In the genomic region with DNA sequence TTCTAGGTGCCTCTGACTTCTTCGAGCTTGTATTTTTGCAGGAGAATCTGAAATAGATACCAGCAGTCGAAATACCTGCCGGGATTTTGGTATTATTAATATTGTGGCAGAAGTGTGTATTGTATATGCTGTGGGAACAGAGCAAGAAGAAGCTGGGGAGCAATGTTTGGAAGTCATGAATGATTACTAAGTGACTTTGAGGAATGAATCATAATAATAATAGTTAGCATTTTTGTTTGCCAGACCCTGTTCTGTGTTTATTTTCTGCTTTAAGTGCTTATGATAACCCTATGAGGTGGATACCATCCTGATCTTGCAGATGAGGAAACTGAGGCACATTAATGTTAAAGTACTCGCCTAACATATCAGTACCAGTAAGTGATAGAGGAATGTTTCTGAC, we compare ENCODE assay signal across 23 cellular contexts. TPM values are rescaled to one million over a fixed set of nuclear protein-coding genes. Genes with fewer than 3 reads are reported as not detected.
DNase-seq lines count a peak whose midpoint lies in the region; ATAC-seq, FAIRE-seq and TF ChIP-seq lines count a peak whose summit lies in the region.
"Had no signal": no experiment of that assay in that cellular context is flagged by ENCODE, and none has a peak within 500 bp of the region (broad histone marks: within the 10 kb centered on the region; RNA-seq: fewer than 3 reads in every experiment).

No MANE protein-coding gene starts in this region.

- H2AFZ ChIP-seq in astrocyte (ENCODE audit: low read depth, low read length) (no peak overlapping the region), smooth muscle cell (ENCODE audit: low read depth) (no peak overlapping the region)

- H3K9ac ChIP-seq in astrocyte (ENCODE audit: low read length) (no peak overlapping the region), smooth muscle cell (ENCODE audit: low read depth) (no peak overlapping the region)
- H3K9ac ChIP-seq: BLaER1 treated with 17β-estradiol and CSF1 and Interleukin-3, amounts not matched to agents 10 nM and 100 nM had no signal

- H3K27ac ChIP-seq in astrocyte (ENCODE audit: low read depth, low read length) (no peak overlapping the region), smooth muscle cell (ENCODE audit: low read depth) (peak overlapping the region; percentile 1), tibial nerve (no peak overlapping the region), stomach (no peak overlapping the region)
- H3K27ac ChIP-seq: 22Rv1; BLaER1 treated with 17β-estradiol and CSF1 and Interleukin-3, amounts not matched to agents 10 nM and 100 nM had no signal

- H3K79me2 ChIP-seq in astrocyte (ENCODE audit: insufficient read depth, low read length), result peaks cover 3% of the 10 kb centered on the region
- H3K79me2 ChIP-seq in smooth muscle cell (ENCODE audit: low read depth), result no peaks in the 10 kb centered on the region

- ATAC-seq in activated T-cell treated with anti-CD3 and anti-CD28 coated beads, Interleukin-2, amount 50 U/mL, for 72 hours (replicated peaks in 1 of 2), result no peak
- no peak for ATAC-seq in GM21825 (IDR thresholded peaks at IDR 0.05; ENCODE audit: unreplicated experiment)
- ATAC-seq: Right ventricle myocardium inferior had no signal

- DNase-seq in activated T-cell treated with anti-CD3 and anti-CD28 coated beads, Interleukin-2, amount 50 U/mL, for 72 hours, result no peak
- no peak for DNase-seq in activated T-cell treated with anti-CD3 and anti-CD28 coated beads, Interleukin-2, amount 50 U/mL, for 24 hours
- DNase-seq in astrocyte (ENCODE audit: low read depth), result no peak
- peak; percentile 17 for DNase-seq in hepatic stellate cell (ENCODE audit: low spot score)
- DNase-seq in smooth muscle cell (lab: John Stamatoyannopoulos, UW; ENCODE audit: unreplicated experiment), result no peak
- DNase-seq in tibial nerve (ENCODE audit: low spot score in 2 of 2), result no peak
- no peak for DNase-seq in stomach
- DNase-seq: ACHN; Caco-2; CD4-positive, alpha-beta memory T cell; DMS 273 treated with DMSO at 0.1 percent for 48 hours; DND-41; Karpas-422; NCI-H1694 treated with DMSO at 0.1 percent for 48 hours; NCI-H2081 treated with DMSO at 0.1 percent for 48 hours; NCI-H2171 treated with DMSO at 0.1 percent for 48 hours; NCI-H524 treated with DMSO at 0.1 percent for 48 hours had no signal

- peaks cover 15% of the 10 kb centered on the region for H4K20me1 ChIP-seq in astrocyte (ENCODE audit: insufficient read depth, low read length)
- H4K20me1 ChIP-seq in smooth muscle cell (ENCODE audit: low read depth), result peaks cover 5% of the 10 kb centered on the region
- H4K20me1 ChIP-seq: BLaER1 treated with 17β-estradiol and CSF1 and Interleukin-3, amounts not matched to agents 10 nM and 100 nM had no signal

- H3K36me3 ChIP-seq in astrocyte (ENCODE audit: insufficient read depth, low read length), result peaks cover 34% of the 10 kb centered on the region
- peaks cover 15% of the 10 kb centered on the region for H3K36me3 ChIP-seq in smooth muscle cell (ENCODE audit: low read depth)
- H3K36me3 ChIP-seq in tibial nerve, result peaks cover 0 to 86% (median 22%) of the 10 kb centered on the region in 3 donors
- H3K36me3 ChIP-seq in stomach, result peaks cover 47 to 96% (median 91%) of the 10 kb centered on the region in 4 donors

- no peaks in the 10 kb centered on the region for H3K9me3 Mint-ChIP-seq in activated T-cell treated with anti-CD3 and anti-CD28 coated beads, Interleukin-2, amount 50 U/mL, for 72 hours
- H3K9me3 Mint-ChIP-seq in activated T-cell treated with anti-CD3 and anti-CD28 coated beads, Interleukin-2, amount 50 U/mL, for 24 hours, result no peaks in the 10 kb centered on the region
- no peaks in the 10 kb centered on the region for H3K9me3 Mint-ChIP-seq in astrocyte (ENCODE audit: unreplicated experiment)
- H3K9me3 Mint-ChIP-seq: CD4-positive, alpha-beta memory T cell had no signal

- H3K4me1 Mint-ChIP-seq in activated T-cell treated with anti-CD3 and anti-CD28 coated beads, Interleukin-2, amount 50 U/mL, for 72 hours (ENCODE audit: low read depth), result no peaks in the 10 kb centered on the region
- H3K4me1 Mint-ChIP-seq in activated T-cell treated with anti-CD3 and anti-CD28 coated beads, Interleukin-2, amount 50 U/mL, for 24 hours (ENCODE audit: low read depth), result no peaks in the 10 kb centered on the region
- peaks cover 9% of the 10 kb centered on the region for H3K4me1 Mint-ChIP-seq in astrocyte (ENCODE audit: low read depth, unreplicated experiment)

- 92% methylated on average over 4 of the region's 4 CpGs for WGBS in smooth muscle cell (ENCODE audit: low lambda C conversion rate)
- 95 to 96% methylated on average over 4 of the region's 4 CpGs for WGBS in tibial nerve, 2 donors
- WGBS in stomach, 5 donors, result 69 to 84% (median 80%) methylated on average over 4 of the region's 4 CpGs

- H3K4me3 Mint-ChIP-seq in activated T-cell treated with anti-CD3 and anti-CD28 coated beads, Interleukin-2, amount 50 U/mL, for 72 hours, result no peak overlapping the region
- no peak overlapping the region for H3K4me3 Mint-ChIP-seq in activated T-cell treated with anti-CD3 and anti-CD28 coated beads, Interleukin-2, amount 50 U/mL, for 24 hours
- no peak overlapping the region for H3K4me3 Mint-ChIP-seq in astrocyte (ENCODE audit: unreplicated experiment)
- H3K4me3 Mint-ChIP-seq: CD4-positive, alpha-beta memory T cell had no signal

- H3K4me2 ChIP-seq in astrocyte (ENCODE audit: low read length) (peak overlapping the region; percentile 5), smooth muscle cell (no peak overlapping the region)
- H3K4me2 ChIP-seq: BLaER1 treated with 17β-estradiol and CSF1 and Interleukin-3, amounts not matched to agents 10 nM and 100 nM had no signal

- H3K27ac Mint-ChIP-seq in activated T-cell treated with anti-CD3 and anti-CD28 coated beads, Interleukin-2, amount 50 U/mL, for 72 hours, result peak overlapping the region; percentile 38
- H3K27ac Mint-ChIP-seq in activated T-cell treated with anti-CD3 and anti-CD28 coated beads, Interleukin-2, amount 50 U/mL, for 24 hours, result no peak overlapping the region
- no peak overlapping the region for H3K27ac Mint-ChIP-seq in astrocyte (ENCODE audit: unreplicated experiment)

- no peaks in the 10 kb centered on the region for H3K27me3 Mint-ChIP-seq in activated T-cell treated with anti-CD3 and anti-CD28 coated beads, Interleukin-2, amount 50 U/mL, for 72 hours (ENCODE audit: low read depth)
- no peaks in the 10 kb centered on the region for H3K27me3 Mint-ChIP-seq in activated T-cell treated with anti-CD3 and anti-CD28 coated beads, Interleukin-2, amount 50 U/mL, for 24 hours
- H3K27me3 Mint-ChIP-seq in astrocyte (ENCODE audit: low read depth, unreplicated experiment), result no peaks in the 10 kb centered on the region
- H3K27me3 Mint-ChIP-seq: CD4-positive, alpha-beta memory T cell had no signal

- no peaks in the 10 kb centered on the region for H3K9me3 ChIP-seq in astrocyte (ENCODE audit: insufficient read depth, low read depth, low read length)
- no peaks in the 10 kb centered on the region for H3K9me3 ChIP-seq in smooth muscle cell (replicated peaks; ENCODE audit: low read depth)
- H3K9me3 ChIP-seq in tibial nerve, result no peaks in the 10 kb centered on the region
- no peaks in the 10 kb centered on the region for H3K9me3 ChIP-seq in stomach
- H3K9me3 ChIP-seq: BLaER1 treated with 17β-estradiol and CSF1 and Interleukin-3, amounts not matched to agents 10 nM and 100 nM; Caco-2 had no signal

- TF ChIP-seq EP300 in tibial nerve (IDR thresholded peaks at IDR 0.05) (no peak), stomach (IDR thresholded peaks at IDR 0.05) (no peak)

- TF ChIP-seq POLR2A in tibial nerve (IDR thresholded peaks at IDR 0.05), result no peak
- no peak for TF ChIP-seq POLR2A in stomach (IDR thresholded peaks at IDR 0.05)

- intact Hi-C loops in stomach (cut with DNase I; ENCODE audit: low total_unique reads), result no loop called here

- H3K4me1 ChIP-seq in astrocyte (ENCODE audit: insufficient read depth, low read length), result peaks cover 7% of the 10 kb centered on the region
- H3K4me1 ChIP-seq in smooth muscle cell (ENCODE audit: low read depth), result no peaks in the 10 kb centered on the region
- H3K4me1 ChIP-seq in tibial nerve, result no peaks in the 10 kb centered on the region
- H3K4me1 ChIP-seq in stomach, result peaks cover 0 to 32% (median 2%) of the 10 kb centered on the region in 4 donors
- H3K4me1 ChIP-seq: BLaER1 treated with 17β-estradiol and CSF1 and Interleukin-3, amounts not matched to agents 10 nM and 100 nM; Caco-2 had no signal

- H3K27me3 ChIP-seq in astrocyte (ENCODE audit: insufficient read depth, low read length) (no peaks in the 10 kb centered on the region), smooth muscle cell (ENCODE audit: low read depth) (no peaks in the 10 kb centered on the region), tibial nerve (no peaks in the 10 kb centered on the region), stomach (no peaks in the 10 kb centered on the region)
- H3K27me3 ChIP-seq: BLaER1 treated with 17β-estradiol and CSF1 and Interleukin-3, amounts not matched to agents 10 nM and 100 nM had no signal

- H3K36me3 Mint-ChIP-seq in activated T-cell treated with anti-CD3 and anti-CD28 coated beads, Interleukin-2, amount 50 U/mL, for 72 hours (ENCODE audit: insufficient read depth in 2 of 2), result peaks cover 11 to 41% of the 10 kb centered on the region in 2 donors
- H3K36me3 Mint-ChIP-seq in activated T-cell treated with anti-CD3 and anti-CD28 coated beads, Interleukin-2, amount 50 U/mL, for 24 hours (ENCODE audit: low read depth), result peaks cover 85% of the 10 kb centered on the region
- peaks cover 12% of the 10 kb centered on the region for H3K36me3 Mint-ChIP-seq in astrocyte (ENCODE audit: low read depth, unreplicated experiment)

- no peak for FAIRE-seq in astrocyte (lab: Jason Lieb, UNC)
- FAIRE-seq: H1, RCC 7860 had no signal

- TF ChIP-seq CTCF in astrocyte (IDR thresholded peaks at IDR 0.05; ENCODE audit: insufficient read depth, low read depth, low read length) (no peak), smooth muscle cell (IDR thresholded peaks at IDR 0.05; ENCODE audit: borderline replicate concordance, insufficient read depth, poor library complexity, severe bottlenecking) (no peak), tibial nerve (IDR thresholded peaks at IDR 0.05) (no peak), stomach (IDR thresholded peaks at IDR 0.05) (no peak)

- no peak overlapping the region for H3K4me3 ChIP-seq in astrocyte (ENCODE audit: insufficient read depth, low read depth, low read length)
- H3K4me3 ChIP-seq in smooth muscle cell, result no peak overlapping the region
- no peak overlapping the region for H3K4me3 ChIP-seq in tibial nerve
- no peak overlapping the region for H3K4me3 ChIP-seq in stomach
- H3K4me3 ChIP-seq: BLaER1 treated with 17β-estradiol and CSF1 and Interleukin-3, amounts not matched to agents 10 nM and 100 nM had no signal

- H3F3A ChIP-seq in smooth muscle cell (ENCODE audit: low read depth), result peaks cover 7% of the 10 kb centered on the region

RNA-seq across cellular contexts. Expression of gene RAB24, which starts 32.4 kb away (rescaled TPM):
- total RNA-seq in activated T-cell treated with anti-CD3 and anti-CD28 coated beads, Interleukin-2, amount 50 U/mL, for 72 hours, result 10 to 100 TPM; 26.3 to 29.4 TPM
- total RNA-seq in astrocyte (31.7 and 36.4 TPM in 2 replicates), smooth muscle cell (15.3 and 41.8 TPM in 2 replicates), tibial nerve (10 to 100 TPM; 24.1 to 56.7 (median 35.4) TPM), stomach (10 to 100 TPM in 4 of 5 donors, 1 to 10 TPM in 1; 1.8 to 87.2 (median 12.3) TPM)
- polyA plus RNA-seq in smooth muscle cell (46.4 and 49.5 TPM in 2 replicates), stomach (10 to 100 TPM; 31.5 to 65.3 (median 33.7) TPM)

RNA-seq across cellular contexts. Expression of gene PRELID1, which starts 32.5 kb away (rescaled TPM):
- 100 to 1,000 TPM; 118 to 128 TPM for total RNA-seq in activated T-cell treated with anti-CD3 and anti-CD28 coated beads, Interleukin-2, amount 50 U/mL, for 72 hours
- total RNA-seq in astrocyte (178 and 196 TPM in 2 replicates), smooth muscle cell (132 and 197 TPM in 2 replicates), tibial nerve (10 to 100 TPM; 52.6 to 87.0 (median 65.2) TPM), stomach (100 to 1,000 TPM in 3 of 5 donors, 10 to 100 TPM in 2; 82.4 to 201 (median 127) TPM)
- polyA plus RNA-seq in smooth muscle cell (264 and 268 TPM in 2 replicates), stomach (100 to 1,000 TPM; 140 to 177 (median 171) TPM)

RNA-seq across cellular contexts. Expression of gene MXD3, which starts 40.6 kb away (rescaled TPM):
- 10 to 100 TPM; 44.2 to 61.1 TPM for total RNA-seq in activated T-cell treated with anti-CD3 and anti-CD28 coated beads, Interleukin-2, amount 50 U/mL, for 72 hours
- total RNA-seq in astrocyte (2.3 and 2.8 TPM in 2 replicates), smooth muscle cell (8.6 and 16.9 TPM in 2 replicates), tibial nerve (10 to 100 TPM in 2 of 4 donors, 1 to 10 TPM in 2; 5.2 to 33.9 (median 14.7) TPM), stomach (10 to 100 TPM in 4 of 5 donors, 1 to 10 TPM in 1; 6.8 to 86.9 (median 25.0) TPM)
- polyA plus RNA-seq in smooth muscle cell (14.9 and 15.6 TPM in 2 replicates), stomach (10 to 100 TPM in 2 of 3 donors, 1 to 10 TPM in 1; 7.6 to 17.8 (median 15.0) TPM)
